Comparison of ENCODE assay signal across 8 cellular contexts in genomic region chr17:42388381-42389134, GRCh38. TPM values are rescaled to one million over a fixed set of nuclear protein-coding genes. Genes with fewer than 3 reads are reported as not detected.
DNase-seq lines count a peak whose midpoint lies in the region; ATAC-seq and TF ChIP-seq lines count a peak whose summit lies in the region.

STAT3 (minus strand) TSS chr17:42388442; CDS start chr17:42348516, 39,926 bp downstream.

- BruUV-seq in A673 (replicated peaks; lab: Mats Ljungman, UMichigan) = no TSS peak

- ATAC-seq in GM18868 (IDR thresholded peaks at IDR 0.05; ENCODE audit: unreplicated experiment) = peak; percentile 87
- peak; percentile 88 for ATAC-seq in HG03108 (IDR thresholded peaks at IDR 0.05; ENCODE audit: unreplicated experiment)

- H3K9ac ChIP-seq in iPS-18a (ENCODE audit: low read length) (peak within 1 kb of the TSS; percentile 77), skeletal muscle satellite cell (ENCODE audit: low read depth, low read length) (peak within 1 kb of the TSS; percentile 91)

- TF ChIP-seq POLR2A in breast epithelium (IDR thresholded peaks at IDR 0.05) = peak; percentile 95

- POLR2A ChIA-PET in A673 (lab: Charles Lee; ENCODE audit: low non-redundant PET) = no interaction called here

- peak; percentile 97 for DNase-seq in A673 (ENCODE audit: low spot score)
- DNase-seq in NCI-H2196 (lab: John Stamatoyannopoulos, UW; ENCODE audit: unreplicated experiment) = peak; percentile 95
- DNase-seq in breast epithelium (ENCODE audit: low spot score in 2 of 2) = peak; percentile 100

- CTCF ChIA-PET in A673 (lab: Charles Lee) = interaction anchor here (0.6 kb wide), 1 partner anchor 1527 kb away, joined by 3 read pairs; no protein-coding TSS in a partner anchor

- H3K4me3 ChIP-seq in A673 (ENCODE audit: low read depth, low read length, poor library complexity, severe bottlenecking) (peak within 1 kb of the TSS; percentile 78), breast epithelium (peak within 1 kb of the TSS; percentile 82 to 95 (median 84)), iPS-18a (ENCODE audit: low read length) (peak within 1 kb of the TSS; percentile 88), skeletal muscle satellite cell (ENCODE audit: low read length) (peak within 1 kb of the TSS; percentile 84)

- TF ChIP-seq CTCF in A673 (conservative IDR thresholded peaks at IDR 0.05; ENCODE audit: low read depth, low read length) = no peak
- TF ChIP-seq CTCF in VCaP (conservative IDR thresholded peaks at IDR 0.05) = no peak
- peak in 1 of 3 donors; percentile 22 for TF ChIP-seq CTCF in breast epithelium (IDR thresholded peaks at IDR 0.05)

- H3K9me3 ChIP-seq in A673 (ENCODE audit: low read depth, low read length, poor library complexity, severe bottlenecking) (no peaks in the 10 kb centered on the region), breast epithelium (no peaks in the 10 kb centered on the region), iPS-18a (ENCODE audit: control insufficient read depth, low read depth, low read length) (no peaks in the 10 kb centered on the region), skeletal muscle satellite cell (replicated peaks; ENCODE audit: low read length) (no peaks in the 10 kb centered on the region)

- intact Hi-C loops in A673 (cut with micrococcal nuclease; ENCODE audit: unreplicated experiment) (no loop called here), breast epithelium (cut with DNase I; ENCODE audit: low total_unique reads) (no loop called here)

- H3K4me1 ChIP-seq in A673 (ENCODE audit: insufficient read depth, low read length, poor library complexity, severe bottlenecking) = peaks cover 12% of the 10 kb centered on the region
- H3K4me1 ChIP-seq in breast epithelium = peaks cover 0 to 12% of the 10 kb centered on the region in 2 donors
- H3K4me1 ChIP-seq in iPS-18a (ENCODE audit: control insufficient read depth, low read depth, low read length) = peaks cover 14% of the 10 kb centered on the region
- peaks cover 18% of the 10 kb centered on the region for H3K4me1 ChIP-seq in skeletal muscle satellite cell (ENCODE audit: control insufficient read depth, insufficient read depth, low read length)

- peak within 1 kb of the TSS; percentile 88 for H3K4me2 ChIP-seq in skeletal muscle satellite cell (ENCODE audit: low read length)

- H3K27ac ChIP-seq in A673 (ENCODE audit: low read depth, low read length, poor library complexity, severe bottlenecking) (peak within 1 kb of the TSS; percentile 93), VCaP (peak within 1 kb of the TSS; percentile 79), breast epithelium (peak within 1 kb of the TSS; percentile 98 to 99), iPS-18a (ENCODE audit: low read length) (peak within 1 kb of the TSS; percentile 32)

- no peaks in the 10 kb centered on the region for H3K36me3 ChIP-seq in A673 (ENCODE audit: insufficient read depth, low read length, poor library complexity, severe bottlenecking)
- H3K36me3 ChIP-seq in breast epithelium = no peaks in the 10 kb centered on the region
- peaks cover 2% of the 10 kb centered on the region for H3K36me3 ChIP-seq in iPS-18a (ENCODE audit: control insufficient read depth, low read depth, low read length)
- no peaks in the 10 kb centered on the region for H3K36me3 ChIP-seq in skeletal muscle satellite cell (ENCODE audit: insufficient read depth, low read length)

- H3K27me3 ChIP-seq in A673 (replicated peaks; ENCODE audit: insufficient read depth, low read depth, low read length, poor library complexity) (no peaks in the 10 kb centered on the region), breast epithelium (no peaks in the 10 kb centered on the region), iPS-18a (ENCODE audit: control insufficient read depth, insufficient read depth, low read length) (no peaks in the 10 kb centered on the region), skeletal muscle satellite cell (ENCODE audit: control insufficient read depth, insufficient read depth, low read length) (no peaks in the 10 kb centered on the region)

RNA-seq across cellular contexts. Expression of gene STAT3, which starts in this region (rescaled TPM):
- total RNA-seq in A673 (2021) (59.7 and 60.5 TPM in 2 replicates), breast epithelium (100 to 1,000 TPM; 193 to 322 (median 238) TPM)
- total RNA-seq in skeletal muscle satellite cell (2012; rRNA removed) = 67.7 and 76.2 TPM in 2 replicates

Comparison
In these comparisons a context has a peak if more than half of its experiments do, and no peak if none do; other contexts are left out.
1. Peak in every context shown above with its lines: DNase-seq, ATAC-seq, H3K4me3 ChIP-seq and H3K27ac ChIP-seq.
2. H3K27ac ChIP-seq: peak in every context shown above with its lines; median percentile 98 in breast epithelium; 93 in A673; 79 in VCaP; 32 in iPS-18a.